In genomic region chr2:219003979-219004378, GRCh38 we compare ENCODE assay signal across 1 cellular context.
TF ChIP-seq lines count a peak whose summit lies in the region.

No MANE protein-coding gene starts in this region.

TF ChIP-seq in HepG2, 621 proteins besides CTCF, POLR2A, EP300 and RAD21:
- TF ChIP-seq BORCS8-MEF2B (CRISPR knock-in tag; IDR thresholded peaks at IDR 0.05) (no peak), E2F5 (CRISPR knock-in tag; conservative IDR thresholded peaks at IDR 0.05) (no peak), ZNF207 (IDR thresholded peaks at IDR 0.05; ENCODE audit: borderline replicate concordance) (no peak), TFDP2 (CRISPR knock-in tag; IDR thresholded peaks at IDR 0.05) (no peak), ZBTB42 (CRISPR knock-in tag; IDR thresholded peaks at IDR 0.05) (no peak), ZNF891 (CRISPR knock-in tag; IDR thresholded peaks at IDR 0.05) (0 out of 2 replicates have a peak, but pooled peaks have one; percentile 18), ZNF749 (CRISPR knock-in tag; IDR thresholded peaks at IDR 0.05; ENCODE audit: borderline replicate concordance) (no peak), FOXK2 (IDR thresholded peaks at IDR 0.05) (0 out of 2 replicates have a peak, but pooled peaks have one; percentile 40), USF2 (IDR thresholded peaks at IDR 0.05; ENCODE audit: low read depth, low read length) (no peak), USF2 (CRISPR knock-in tag; IDR thresholded peaks at IDR 0.05; ENCODE audit: borderline replicate concordance) (no peak), EED (CRISPR knock-in tag; IDR thresholded peaks at IDR 0.05) (0 out of 2 replicates have a peak, but pooled peaks have one; percentile 26), ZNF792 (CRISPR knock-in tag; IDR thresholded peaks at IDR 0.05) (no peak), ZMAT3 (CRISPR knock-in tag; conservative IDR thresholded peaks at IDR 0.05) (no peak), IKZF5 (CRISPR knock-in tag; IDR thresholded peaks at IDR 0.05) (no peak), PTBP1 (IDR thresholded peaks at IDR 0.05; ENCODE audit: low read depth, low read length, poor library complexity, severe bottlenecking) (no peak)
